ENCODE assay signal across 8 cellular contexts in genomic region chr13:25232937-25233515, GRCh38. TPM values are rescaled to one million over a fixed set of nuclear protein-coding genes. Genes with fewer than 3 reads are reported as not detected.
A peak's percentile ranks its signal among the peaks of the same experiment; 100 is the strongest.
DNase-seq lines count a peak whose midpoint lies in the region; ATAC-seq, FAIRE-seq and TF ChIP-seq lines count a peak whose summit lies in the region.

No MANE protein-coding gene starts in this region.

- no peak overlapping the region for H3K27ac ChIP-seq in HepG2 (ENCODE audit: extremely low read length, insufficient read depth, low read length)

- FAIRE-seq in HepG2 (lab: Jason Lieb, UNC): peak; percentile 23

- no peaks in the 10 kb centered on the region for H4K20me1 ChIP-seq in HepG2 (ENCODE audit: insufficient read depth, low read length)

- H3K4me2 ChIP-seq in HepG2 (ENCODE audit: low read depth, low read length): 0 out of 2 replicates have a peak overlapping the region, but pooled peaks have one; percentile 31

- intact Hi-C loops in HepG2 (cut with micrococcal nuclease; ENCODE audit: unreplicated experiment): loop anchor here (5.0 kb wide), 1 partner anchor 54 kb away; the partner anchor contains the start of gene MTMR6

- H3K9me3 Mint-ChIP-seq in activated naive CD8-positive, alpha-beta T cell treated with anti-CD3 and anti-CD28 coated beads, Interleukin-2, amount 50 U/mL, for 24 hours: no peaks in the 10 kb centered on the region

- CTCF ChIA-PET in HepG2 (lab: Yijun Ruan, JAX; ENCODE audit: low intra/inter-chr PET ratio, low total read pairs): interaction anchor here (1.8 kb wide), 1 partner anchor 143 kb away, joined by 6 read pairs; no protein-coding TSS in a partner anchor

- no peak overlapping the region for H2AFZ ChIP-seq in HepG2 (ENCODE audit: low read length)

- 4% methylated on average over 2 of the region's 2 CpGs for WGBS in HepG2 (ENCODE audit: low lambda C conversion rate)

- no peaks in the 10 kb centered on the region for H3K36me3 ChIP-seq in HepG2 (replicated peaks in 1 of 2; ENCODE audit: control insufficient read depth in 1 of 2, insufficient read depth in 2 of 2, low read length in 2 of 2)

- BruUV-seq in HepG2 (replicated peaks; lab: Mats Ljungman, UMichigan): no TSS peak

- peaks cover 0 to 20% of the 10 kb centered on the region in 2 experiments; a peak in 4 of 5 replicates for H3K27me3 ChIP-seq in HepG2 (ENCODE audit: control insufficient read depth in 1 of 2, insufficient read depth in 2 of 2, low read length in 2 of 2)

- peaks cover 5% of the 10 kb centered on the region for H3K27me3 Mint-ChIP-seq in activated naive CD8-positive, alpha-beta T cell treated with anti-CD3 and anti-CD28 coated beads, Interleukin-2, amount 50 U/mL, for 24 hours

- H3K4me3 ChIP-seq in astrocyte of the cerebellum (ENCODE audit: low read depth, low read length): no peak overlapping the region
- no peak overlapping the region for H3K4me3 ChIP-seq in HepG2 (replicated peaks in 1 of 3; ENCODE audit: insufficient read depth in 1 of 3, low read depth in 2 of 3, low read length in 3 of 3)

- TF ChIP-seq CTCF in astrocyte of the cerebellum (IDR thresholded peaks at IDR 0.05; ENCODE audit: low read depth, low read length, missing control alignments): peak; percentile 33
- TF ChIP-seq CTCF in HepG2 (CRISPR knock-in tag; IDR thresholded peaks at IDR 0.05): peak; percentile 38

- TF ChIP-seq EP300 in HepG2 (IDR thresholded peaks at IDR 0.05; ENCODE audit: low read depth in 2 of 2, low read length in 2 of 2): no peak
- TF ChIP-seq EP300 in HepG2 (CRISPR knock-in tag; IDR thresholded peaks at IDR 0.05; ENCODE audit: borderline replicate concordance): no peak

- no peak for TF ChIP-seq POLR2A in HepG2 (IDR thresholded peaks at IDR 0.05; ENCODE audit: insufficient read depth in 1 of 2, low read depth in 2 of 2, low read length in 2 of 2)

- DNase-seq in AG20443 (ENCODE audit: low spot score) (peak; percentile 50), NCI-H2107 (lab: John Stamatoyannopoulos, UW) (peak; percentile 2), astrocyte of the cerebellum (ENCODE audit: low read depth) (no peak), HepG2 (ENCODE audit: low spot score) (peak; percentile 41), UCSD-AML1 (lab: John Stamatoyannopoulos, UW; ENCODE audit: unreplicated experiment) (no peak)
- no peak for DNase-seq in activated naive CD8-positive, alpha-beta T cell treated with anti-CD3 and anti-CD28 coated beads, Interleukin-2, amount 50 U/mL, for 24 hours

- H3K9me3 ChIP-seq in HepG2 (ENCODE audit: low read length): no peaks in the 10 kb centered on the region

- no peak overlapping the region for H3K4me3 Mint-ChIP-seq in activated naive CD8-positive, alpha-beta T cell treated with anti-CD3 and anti-CD28 coated beads, Interleukin-2, amount 50 U/mL, for 24 hours

- H3K4me1 Mint-ChIP-seq in activated naive CD8-positive, alpha-beta T cell treated with anti-CD3 and anti-CD28 coated beads, Interleukin-2, amount 50 U/mL, for 24 hours: no peaks in the 10 kb centered on the region

- no peaks in the 10 kb centered on the region for H3K79me2 ChIP-seq in HepG2 (ENCODE audit: insufficient read depth, low read length)

- H3K36me3 Mint-ChIP-seq in activated naive CD8-positive, alpha-beta T cell treated with anti-CD3 and anti-CD28 coated beads, Interleukin-2, amount 50 U/mL, for 24 hours (ENCODE audit: low read depth): no peaks in the 10 kb centered on the region

- in situ Hi-C loops in astrocyte of the cerebellum (cut with HindIII; ENCODE audit: low sequenced_read_pairs) (no loop called here), HepG2 (cut with HindIII; ENCODE audit: extremely low pct_ligation_motif_present, low pct_unique_long_range_greater_than_20kb) (no loop called here)

- no peak for TF ChIP-seq RAD21 in HepG2 (CRISPR knock-in tag; IDR thresholded peaks at IDR 0.05)

- POLR2A ChIA-PET in HepG2 (lab: Yijun Ruan, JAX): no interaction called here

- ATAC-seq in GM18498 (IDR thresholded peaks at IDR 0.05; ENCODE audit: unreplicated experiment) (peak; percentile 53), HepG2 (peak; percentile 88), GM21529 (IDR thresholded peaks at IDR 0.05; ENCODE audit: unreplicated experiment) (no peak)
- no peak for ATAC-seq in activated naive CD8-positive, alpha-beta T cell treated with anti-CD3 and anti-CD28 coated beads, Interleukin-2, amount 50 U/mL, for 24 hours

- no peaks in the 10 kb centered on the region for H3K4me1 ChIP-seq in HepG2 (ENCODE audit: insufficient read depth, low read length)

- no peak overlapping the region for H3K9ac ChIP-seq in HepG2 (ENCODE audit: insufficient read depth, low read depth, low read length)

- H3K27ac Mint-ChIP-seq in activated naive CD8-positive, alpha-beta T cell treated with anti-CD3 and anti-CD28 coated beads, Interleukin-2, amount 50 U/mL, for 24 hours: no peak overlapping the region

TF ChIP-seq in HepG2, 621 proteins besides CTCF, POLR2A, EP300 and RAD21 (continues in another document):
- TF ChIP-seq MBD4 (IDR thresholded peaks at IDR 0.05; ENCODE audit: borderline replicate concordance, low read length): no peak
- TF ChIP-seq, protein P1, sequence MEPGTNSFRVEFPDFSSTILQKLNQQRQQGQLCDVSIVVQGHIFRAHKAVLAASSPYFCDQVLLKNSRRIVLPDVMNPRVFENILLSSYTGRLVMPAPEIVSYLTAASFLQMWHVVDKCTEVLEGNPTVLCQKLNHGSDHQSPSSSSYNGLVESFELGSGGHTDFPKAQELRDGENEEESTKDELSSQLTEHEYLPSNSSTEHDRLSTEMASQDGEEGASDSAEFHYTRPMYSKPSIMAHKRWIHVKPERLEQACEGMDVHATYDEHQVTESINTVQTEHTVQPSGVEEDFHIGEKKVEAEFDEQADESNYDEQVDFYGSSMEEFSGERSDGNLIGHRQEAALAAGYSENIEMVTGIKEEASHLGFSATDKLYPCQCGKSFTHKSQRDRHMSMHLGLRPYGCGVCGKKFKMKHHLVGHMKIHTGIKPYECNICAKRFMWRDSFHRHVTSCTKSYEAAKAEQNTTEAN (CRISPR knock-in tag; conservative IDR thresholded peaks at IDR 0.05): no peak
- no peak for TF ChIP-seq ZNF609 (CRISPR knock-in tag; IDR thresholded peaks at IDR 0.05; ENCODE audit: borderline replicate concordance)
- TF ChIP-seq ARNTL (CRISPR knock-in tag; IDR thresholded peaks at IDR 0.05): no peak
- no peak for TF ChIP-seq TCF12 (IDR thresholded peaks at IDR 0.05)
- no peak for TF ChIP-seq TCF12 (CRISPR knock-in tag; IDR thresholded peaks at IDR 0.05)
- TF ChIP-seq HNRNPUL1 (IDR thresholded peaks at IDR 0.05; ENCODE audit: low read depth, low read length): peak; percentile 92
- no peak for TF ChIP-seq ZNF552 (CRISPR knock-in tag; IDR thresholded peaks at IDR 0.05; ENCODE audit: borderline replicate concordance)

RNA-seq across cellular contexts. Expression of gene MTMR6, which starts 54.3 kb away (rescaled TPM):
- 7.8 and 12.5 TPM in 2 replicates for total RNA-seq in HepG2 (2016; rRNA removed; fragmentation: Illumina TruSeq; extraction: Trizol)
- total RNA-seq in HepG2 (2016; cell fraction: cytosol; rRNA removed; fragmentation: Illumina TruSeq; extraction: Trizol; ENCODE audit: low read depth): 0.79 and 0.91 TPM in 2 replicates
- total RNA-seq in HepG2 (2016; cell fraction: insoluble cytoplasmic fraction; rRNA removed; fragmentation: Illumina TruSeq; extraction: Trizol): 7.9 and 13.8 TPM in 2 replicates
- 3.2 and 3.4 TPM in 2 replicates for total RNA-seq in HepG2 (2016; cell fraction: membrane; rRNA removed; fragmentation: Illumina TruSeq; extraction: Trizol)
- total RNA-seq in HepG2 (2016; cell fraction: nucleus; rRNA removed; fragmentation: Illumina TruSeq; extraction: Trizol): 5.7 and 6.2 TPM in 2 replicates
- 2.4 and 3.4 TPM in 2 replicates for polyA plus RNA-seq in HepG2 (2011; rRNA removed)
- polyA plus RNA-seq in HepG2 (2011; cell fraction: cytosol; rRNA removed): 1.3 and 2.1 TPM in 2 replicates
- 1.1 and 1.4 TPM in 2 replicates for polyA plus RNA-seq in HepG2 (2011; cell fraction: nucleus; rRNA removed)
- polyA plus RNA-seq in HepG2 (2012): 3.9 and 4.1 TPM in 2 replicates
- 0.24 and 0.27 TPM in 2 replicates for polyA plus RNA-seq in HepG2 (2016; cell fraction: cytosol; fragmentation: Illumina TruSeq; extraction: Trizol; ENCODE audit: low read depth)
- polyA plus RNA-seq in HepG2 (2016; cell fraction: insoluble cytoplasmic fraction; fragmentation: Illumina TruSeq; extraction: Trizol; ENCODE audit: low read depth): 9.2 and 9.8 TPM in 2 replicates
- polyA plus RNA-seq in HepG2 (2016; cell fraction: membrane; fragmentation: Illumina TruSeq; extraction: Trizol; ENCODE audit: low read depth): 1.3 and 1.4 TPM in 2 replicates
- 6.0 and 6.2 TPM in 2 replicates for polyA plus RNA-seq in HepG2 (2016; cell fraction: nucleus; fragmentation: Illumina TruSeq; extraction: Trizol; ENCODE audit: insufficient read depth, low read depth)
- polyA minus RNA-seq in HepG2 (2011; rRNA and poly(A)+ RNA removed; ENCODE audit: low replicate concordance): 2.6 and 3.3 TPM in 2 replicates
- 4.2 and 5.3 TPM in 2 replicates for polyA minus RNA-seq in HepG2 (2011; cell fraction: cytosol; rRNA and poly(A)+ RNA removed)
- 4.8 and 5.1 TPM in 2 replicates for polyA minus RNA-seq in HepG2 (2011; cell fraction: nucleus; rRNA and poly(A)+ RNA removed)

Comparison
In these comparisons a context has a peak if more than half of its experiments do, and no peak if none do; other contexts are left out.
1. DNase-seq: peak in AG20443 (single experiment), NCI-H2107 (single experiment) and HepG2 (single experiment); none in astrocyte of the cerebellum (single experiment), activated naive CD8-positive, alpha-beta T cell treated with anti-CD3 and anti-CD28 coated beads, Interleukin-2, amount 50 U/mL, for 24 hours (single experiment) and UCSD-AML1 (single experiment).
2. ATAC-seq: peak in GM18498 (single experiment) and HepG2 (single experiment); none in activated naive CD8-positive, alpha-beta T cell treated with anti-CD3 and anti-CD28 coated beads, Interleukin-2, amount 50 U/mL, for 24 hours (single experiment) and GM21529 (single experiment).